21 cellular contexts compared by ENCODE assay signal in genomic region chrX:134244043-134244442, GRCh38. TPM values are rescaled to one million over a fixed set of nuclear protein-coding genes. Genes with fewer than 3 reads are reported as not detected.
A peak's percentile ranks its signal among the peaks of the same experiment; 100 is the strongest.
DNase-seq lines count a peak whose midpoint lies in the region; ATAC-seq, FAIRE-seq and TF ChIP-seq lines count a peak whose summit lies in the region.
"Had no signal": no experiment of that assay in that cellular context is flagged by ENCODE, and none has a peak within 500 bp of the region (broad histone marks: within the 10 kb centered on the region; RNA-seq: fewer than 3 reads in every experiment).

No MANE protein-coding gene starts in this region.

- CTCF ChIA-PET in PC-3 (lab: Charles Lee) = no interaction called here
- CTCF ChIA-PET in endothelial cell of umbilical vein (lab: Charles Lee) = interaction anchor here (2.6 kb wide), 1 partner anchor 10 kb away, joined by 10 read pairs; no protein-coding TSS in a partner anchor

- H3K4me2 ChIP-seq in PC-3 (ENCODE audit: low read length) (peak overlapping the region; percentile 42), endothelial cell of umbilical vein (ENCODE audit: insufficient read depth, low read length) (no peak overlapping the region)

- H3K27ac ChIP-seq in PC-3 (ENCODE audit: low read length) = no peak overlapping the region
- no peak overlapping the region for H3K27ac ChIP-seq in endothelial cell of umbilical vein (ENCODE audit: insufficient read depth, low read depth, low read length)

- H3K27me3 ChIP-seq in PC-3 (ENCODE audit: low read length) (no peaks in the 10 kb centered on the region), endothelial cell of umbilical vein (ENCODE audit: control insufficient read depth in 2 of 2, insufficient read depth in 2 of 2, low read length in 2 of 2) (no peaks in the 10 kb centered on the region)

- no peaks in the 10 kb centered on the region for H3K79me2 ChIP-seq in PC-3 (ENCODE audit: low read length)
- no peaks in the 10 kb centered on the region for H3K79me2 ChIP-seq in endothelial cell of umbilical vein (ENCODE audit: control insufficient read depth, insufficient read depth, low read length)

- H3K9me3 ChIP-seq in PC-3 (ENCODE audit: low read length) = no peaks in the 10 kb centered on the region
- no peaks in the 10 kb centered on the region for H3K9me3 ChIP-seq in endothelial cell of umbilical vein (replicated peaks; ENCODE audit: control insufficient read depth, insufficient read depth, low read length)

- no peaks in the 10 kb centered on the region for H3F3A ChIP-seq in PC-3 (ENCODE audit: low read length, unreplicated experiment)

- no peak for TF ChIP-seq POLR2A in endothelial cell of umbilical vein (IDR thresholded peaks at IDR 0.05; ENCODE audit: low read depth, low read length)

- POLR2A ChIA-PET in PC-3 (lab: Charles Lee; ENCODE audit: unreplicated experiment) = no interaction called here
- POLR2A ChIA-PET in endothelial cell of umbilical vein (lab: Charles Lee) = no interaction called here

- dilution Hi-C loops in endothelial cell of umbilical vein (cut with MboI; ENCODE audit: extremely low pct_ligation_motif_present, low sequenced_read_pairs) = no loop called here

- ATAC-seq in PC-3 = peak; percentile 71
- ATAC-seq: CD8-positive, alpha-beta T cell; left cardiac atrium had no signal

- FAIRE-seq in endothelial cell of umbilical vein (lab: Jason Lieb, UNC) = no peak

- intact Hi-C loops in PC-3 (cut with micrococcal nuclease) (no loop called here), endothelial cell of umbilical vein (cut with micrococcal nuclease) (no loop called here)

- H3K36me3 ChIP-seq in PC-3 (ENCODE audit: low read depth, low read length) (no peaks in the 10 kb centered on the region), endothelial cell of umbilical vein (ENCODE audit: control insufficient read depth in 2 of 2, extremely low read depth in 1 of 2, insufficient read depth in 2 of 2, low read length in 2 of 2) (no peaks in the 10 kb centered on the region)

- H3K4me3 ChIP-seq in PC-3 (ENCODE audit: low read length) = no peak overlapping the region
- no peak overlapping the region for H3K4me3 ChIP-seq in endothelial cell of umbilical vein (replicated peaks in 1 of 3; ENCODE audit: insufficient read depth in 1 of 3, low read depth in 1 of 3, low read length in 3 of 3)

- H3K9me2 ChIP-seq in PC-3 (replicated peaks; ENCODE audit: low read length) = no peaks in the 10 kb centered on the region

- H3K9ac ChIP-seq in PC-3 (ENCODE audit: low read length) (no peak overlapping the region), endothelial cell of umbilical vein (replicated peaks; ENCODE audit: extremely low read depth, insufficient read depth, low read length) (no peak overlapping the region)

- H3K4me1 ChIP-seq in PC-3 (ENCODE audit: insufficient read depth, low read length) (peaks cover 39% of the 10 kb centered on the region), endothelial cell of umbilical vein (ENCODE audit: control insufficient read depth, extremely low read depth, insufficient read depth, low read length) (no peaks in the 10 kb centered on the region)

- H2AFZ ChIP-seq in PC-3 (ENCODE audit: low read length) (no peak overlapping the region), endothelial cell of umbilical vein (ENCODE audit: low read depth, low read length) (no peak overlapping the region)

- TF ChIP-seq CTCF in PC-3 (conservative IDR thresholded peaks at IDR 0.05; ENCODE audit: low read depth, low read length) (no peak), endothelial cell of umbilical vein (IDR thresholded peaks at IDR 0.05; ENCODE audit: extremely low read depth in 1 of 2, insufficient read depth in 1 of 2, low read depth in 1 of 2, low read length in 2 of 2) (no peak)

- H4K20me1 ChIP-seq in PC-3 (ENCODE audit: low read length) (no peaks in the 10 kb centered on the region), endothelial cell of umbilical vein (replicated peaks; ENCODE audit: control insufficient read depth, extremely low read depth, insufficient read depth, low read length) (no peaks in the 10 kb centered on the region)

- DNase-seq in EL = peak; percentile 30
- DNase-seq in PC-3 = peak; percentile 81
- peak; percentile 29 for DNase-seq in endothelial cell of umbilical vein (ENCODE audit: low read depth, low spot score)
- DNase-seq in non-pigmented ciliary epithelial cell (ENCODE audit: low read depth) = peak; percentile 13
- DNase-seq in NCI-H187 treated with DMSO at 0.1 percent for 48 hours (lab: John Stamatoyannopoulos, UW) = no peak
- DNase-seq in stimulated activated CD4-positive, alpha-beta T cell treated with anti-CD3 and anti-CD28 coated beads, Interleukin-2, amount 100 ng/mL, for 48 hours = no peak
- no peak for DNase-seq in OCI-M2 (lab: John Stamatoyannopoulos, UW; ENCODE audit: unreplicated experiment)
- DNase-seq in NCI-H526 treated with DMSO at 0.1 percent for 48 hours (lab: John Stamatoyannopoulos, UW) = no peak
- DNase-seq: activated CD4-positive, alpha-beta T cell treated with anti-CD3 and anti-CD28 coated beads, Interleukin-2, amount 50 U/mL, for 1 hour; activated naive CD4-positive, alpha-beta T cell; CD8-positive, alpha-beta T cell; hypothalamus; KBM-7; left cardiac atrium; NCI-H1105; NCI-H2171; NCI-H774; nucleus accumbens; RPMI8226; stimulated activated CD4-positive, alpha-beta T cell treated with anti-CD3 and anti-CD28 coated beads, Interleukin-4, amount 100 ng/mL, for 24 hours; SW 1271 had no signal

- no peaks in the 10 kb centered on the region for H3K9me1 ChIP-seq in endothelial cell of umbilical vein (replicated peaks; ENCODE audit: control insufficient read depth, extremely low read depth, insufficient read depth, low read length)

- BruUV-seq in PC-3 (replicated peaks; lab: Mats Ljungman, UMichigan) (no TSS peak), endothelial cell of umbilical vein (replicated peaks; lab: Mats Ljungman, UMichigan) (no TSS peak)

TF ChIP-seq in endothelial cell of umbilical vein, 7 proteins besides CTCF, POLR2A, EP300 and RAD21:
- TF ChIP-seq EZH2 (IDR thresholded peaks at IDR 0.05; ENCODE audit: borderline replicate concordance, low read depth, low read length, severe bottlenecking) = no peak
- TF ChIP-seq GATA2 (IDR thresholded peaks at IDR 0.05; ENCODE audit: insufficient read depth, insufficient read length, low read depth, low read length) = no peak
- no peak for TF ChIP-seq FOS (IDR thresholded peaks at IDR 0.05; ENCODE audit: borderline replicate concordance, insufficient read depth, low read length)
- no peak for TF ChIP-seq POLR2AphosphoS5 (IDR thresholded peaks at IDR 0.05; ENCODE audit: insufficient read depth, low read depth, low read length)
- no peak for TF ChIP-seq MAX (IDR thresholded peaks at IDR 0.05; ENCODE audit: insufficient read depth, insufficient read length)
- TF ChIP-seq MYC (IDR thresholded peaks at IDR 0.05; ENCODE audit: low read depth, low read length) = no peak
- no peak for TF ChIP-seq JUN (IDR thresholded peaks at IDR 0.05; ENCODE audit: borderline replicate concordance, insufficient read depth, insufficient read length, low read depth)

RNA-seq across cellular contexts. Expression of gene CCDC160, which starts 7.1 kb away (rescaled TPM):
- 0.23 and 0.33 TPM in 2 replicates for total RNA-seq in PC-3 (2014; rRNA removed)
- total RNA-seq in endothelial cell of umbilical vein = not detected in 2 replicates
- polyA plus RNA-seq in endothelial cell of umbilical vein = not detected in 2 replicates
- not detected in 2 replicates for polyA plus RNA-seq in endothelial cell of umbilical vein (2011; cell fraction: cytosol; rRNA removed)
- polyA plus RNA-seq in endothelial cell of umbilical vein (2011; cell fraction: nucleus; rRNA removed) = not detected in 2 replicates
- not detected in 2 replicates for polyA plus RNA-seq in endothelial cell of umbilical vein (2012)
- polyA minus RNA-seq in endothelial cell of umbilical vein = not detected in 2 replicates
- not detected for polyA minus RNA-seq in endothelial cell of umbilical vein (2011; cell fraction: cytosol; rRNA and poly(A)+ RNA removed)
- polyA minus RNA-seq in endothelial cell of umbilical vein (2011; cell fraction: nucleus; rRNA and poly(A)+ RNA removed) = not detected in 2 replicates
- total RNA-seq: CD8-positive, alpha-beta T cell; left cardiac atrium had no signal

Comparison
In these comparisons a context has a peak if more than half of its experiments do, and no peak if none do; other contexts are left out.
1. DNase-seq: peak in EL (single experiment), PC-3 (single experiment), endothelial cell of umbilical vein (single experiment) and non-pigmented ciliary epithelial cell (single experiment); none in NCI-H187 treated with DMSO at 0.1 percent for 48 hours (single experiment), stimulated activated CD4-positive, alpha-beta T cell treated with anti-CD3 and anti-CD28 coated beads, Interleukin-2, amount 100 ng/mL, for 48 hours (0 of 2), OCI-M2 (single experiment) and NCI-H526 treated with DMSO at 0.1 percent for 48 hours (single experiment).